ENCODE assay signal across 8 cellular contexts in the genomic region with DNA sequence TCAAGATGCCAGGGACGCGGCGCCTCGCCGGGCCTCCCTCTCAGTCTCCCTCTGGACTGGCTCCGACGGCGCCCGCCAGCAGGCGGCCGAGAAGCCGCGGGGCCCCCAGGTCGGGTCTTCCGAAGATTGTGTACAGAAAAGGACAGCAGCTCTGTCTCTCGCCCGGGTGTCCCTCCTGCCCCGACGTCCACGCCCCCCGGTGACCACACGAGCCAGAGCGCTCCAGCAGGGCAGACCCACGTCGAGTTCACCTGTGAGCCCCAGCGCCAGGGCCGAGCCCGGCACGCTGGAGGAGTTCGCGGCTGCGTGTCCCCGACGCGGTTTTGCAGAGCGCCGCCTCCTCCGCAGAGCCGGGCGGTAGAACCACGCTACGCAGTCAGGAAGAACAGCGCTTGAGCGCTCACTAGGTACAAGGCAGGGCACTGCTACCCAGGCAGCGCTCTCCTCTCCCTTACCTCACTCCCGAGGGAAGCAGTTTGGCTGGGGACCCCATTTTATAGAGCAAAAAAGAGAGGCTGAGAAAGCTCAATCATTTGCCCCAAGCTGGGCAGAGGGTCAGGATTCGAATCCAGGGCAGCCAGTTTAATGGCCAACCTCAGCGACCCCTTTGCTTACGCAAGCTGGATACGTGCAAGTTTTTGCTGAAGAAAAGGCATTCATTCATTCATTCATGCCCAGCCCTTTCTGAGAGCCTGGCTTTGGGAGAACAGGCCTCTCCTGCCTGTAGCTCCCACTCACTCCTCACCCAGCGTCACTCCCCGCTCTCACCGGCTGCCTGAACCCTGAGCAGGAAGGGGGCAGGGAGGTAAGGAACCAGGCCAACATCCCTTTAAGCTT. TPM values are rescaled to one million over a fixed set of nuclear protein-coding genes. Genes with fewer than 3 reads are reported as not detected.
DNase-seq lines count a peak whose midpoint lies in the region; ATAC-seq and TF ChIP-seq lines count a peak whose summit lies in the region.

No MANE protein-coding gene starts in this region.

- no peaks in the 10 kb centered on the region for H3K36me3 ChIP-seq in ES-I3 (ENCODE audit: insufficient read depth, low read length)
- no peaks in the 10 kb centered on the region for H3K36me3 ChIP-seq in mesodermal cell (ENCODE audit: control insufficient read depth, insufficient read depth, low read length)

- H3K4me3 ChIP-seq in coronary artery (peak overlapping the region; percentile 82), mesodermal cell (ENCODE audit: extremely low read depth, insufficient read depth, low read length, poor library complexity, severe bottlenecking) (peak overlapping the region; percentile 19)

- H3K27ac Mint-ChIP-seq in stimulated activated effector memory CD8-positive, alpha-beta T cell treated with anti-CD3 and anti-CD28 coated beads, Interleukin-12 subunit alpha, Interleukin-12 subunit beta, amount 100 ng/mL, for 72 hours = peak overlapping the region; percentile 99

- peak overlapping the region; percentile 48 for H3K9ac ChIP-seq in ES-I3 (ENCODE audit: low read depth, low read length)

- peak; percentile 43 for ATAC-seq in stimulated activated effector memory CD8-positive, alpha-beta T cell treated with anti-CD3 and anti-CD28 coated beads, Interleukin-12 subunit alpha, Interleukin-12 subunit beta, amount 100 ng/mL, for 72 hours
- no peak for ATAC-seq in HG02678 (IDR thresholded peaks at IDR 0.05; ENCODE audit: unreplicated experiment)
- no peak for ATAC-seq in GM18517 (IDR thresholded peaks at IDR 0.05; ENCODE audit: unreplicated experiment)

- peaks cover 29% of the 10 kb centered on the region for H3K4me1 Mint-ChIP-seq in stimulated activated effector memory CD8-positive, alpha-beta T cell treated with anti-CD3 and anti-CD28 coated beads, Interleukin-12 subunit alpha, Interleukin-12 subunit beta, amount 100 ng/mL, for 72 hours

- WGBS in mesodermal cell (ENCODE audit: insufficient coverage in 2 of 2), 2 experiments = 0% methylated on average over 26 to 49 of the region's 53 CpGs

- DNase-seq in NCI-H146 treated with DMSO at 0.1 percent for 48 hours (lab: John Stamatoyannopoulos, UW; ENCODE audit: unreplicated experiment) = peak; percentile 6
- DNase-seq in activated CD4-positive, alpha-beta T cell treated with anti-CD3 and anti-CD28 coated beads for 1 hour = peak; percentile 59
- peak; percentile 82 for DNase-seq in coronary artery (ENCODE audit: low spot score)
- DNase-seq in stimulated activated effector memory CD8-positive, alpha-beta T cell treated with anti-CD3 and anti-CD28 coated beads, Interleukin-12 subunit alpha, Interleukin-12 subunit beta, amount 100 ng/mL, for 72 hours (ENCODE audit: low spot score in 2 of 2) = peak; percentile 49 to 78

- no peaks in the 10 kb centered on the region for H3K9me3 Mint-ChIP-seq in stimulated activated effector memory CD8-positive, alpha-beta T cell treated with anti-CD3 and anti-CD28 coated beads, Interleukin-12 subunit alpha, Interleukin-12 subunit beta, amount 100 ng/mL, for 72 hours

- peak overlapping the region; percentile 96 for H3K4me3 Mint-ChIP-seq in stimulated activated effector memory CD8-positive, alpha-beta T cell treated with anti-CD3 and anti-CD28 coated beads, Interleukin-12 subunit alpha, Interleukin-12 subunit beta, amount 100 ng/mL, for 72 hours

- H3K27ac ChIP-seq in coronary artery (peak overlapping the region; percentile 2 to 59), mesodermal cell (ENCODE audit: low read depth, low read length, severe bottlenecking) (peak overlapping the region; percentile 86)

- peaks cover 5% of the 10 kb centered on the region; the same call in 1 of the 2 replicates for H3K4me1 ChIP-seq in ES-I3 (ENCODE audit: insufficient read depth, low read length)
- peaks cover 10% of the 10 kb centered on the region for H3K4me1 ChIP-seq in mesodermal cell (ENCODE audit: control insufficient read depth, insufficient read depth, low read length, poor library complexity, severe bottlenecking)

- no peak for TF ChIP-seq CTCF in coronary artery (IDR thresholded peaks at IDR 0.05)

- no peaks in the 10 kb centered on the region for H3K9me3 ChIP-seq in ES-I3 (ENCODE audit: control insufficient read depth, insufficient read depth, low read length)
- H3K9me3 ChIP-seq in mesodermal cell (ENCODE audit: control insufficient read depth, low read length) = no peaks in the 10 kb centered on the region

- H3K36me3 Mint-ChIP-seq in stimulated activated effector memory CD8-positive, alpha-beta T cell treated with anti-CD3 and anti-CD28 coated beads, Interleukin-12 subunit alpha, Interleukin-12 subunit beta, amount 100 ng/mL, for 72 hours = peaks cover 31% of the 10 kb centered on the region

RNA-seq across cellular contexts. Expression of gene TLE3, which starts 3.0 kb away (rescaled TPM):
- 50.9 TPM for polyA plus RNA-seq in mesodermal cell (2013, experiment 1 of 2)
- polyA plus RNA-seq in mesodermal cell (2013, experiment 2 of 2) = 51.5 TPM

Comparison
In these comparisons a context has a peak if more than half of its experiments do, and no peak if none do; other contexts are left out.
1. DNase-seq: peak in every context shown above with its lines; median percentile 82 in coronary artery; 64 in stimulated activated effector memory CD8-positive, alpha-beta T cell treated with anti-CD3 and anti-CD28 coated beads, Interleukin-12 subunit alpha, Interleukin-12 subunit beta, amount 100 ng/mL, for 72 hours; 59 in activated CD4-positive, alpha-beta T cell treated with anti-CD3 and anti-CD28 coated beads for 1 hour; 6 in NCI-H146 treated with DMSO at 0.1 percent for 48 hours.